ENCODE assay signal across 26 cellular contexts in the genomic region with DNA sequence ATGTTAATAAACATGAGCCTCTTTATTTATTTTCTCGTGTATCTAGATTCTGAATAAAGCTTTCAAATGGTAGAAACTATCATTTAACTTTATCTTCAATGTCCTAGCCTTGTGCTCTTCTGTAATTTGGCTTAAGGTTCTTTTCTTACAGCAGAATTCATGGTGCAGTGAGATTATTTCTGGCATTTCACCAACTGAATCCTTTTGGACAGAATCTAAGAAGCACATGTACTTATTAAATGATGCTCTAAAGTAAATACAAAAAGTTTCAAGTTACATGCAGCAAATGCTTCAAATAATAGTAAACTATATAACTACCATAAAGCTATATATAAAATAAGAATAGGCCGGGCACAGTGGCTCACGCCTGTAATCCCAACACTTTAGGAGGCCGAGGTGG.
"Had no signal": no experiment of that assay in that cellular context is flagged by ENCODE, and none has a peak within 500 bp of the region (broad histone marks: within the 10 kb centered on the region; RNA-seq: fewer than 3 reads in every experiment).

No MANE protein-coding gene starts in this region.

- DNase-seq: islet precursor cell; left ventricle myocardium inferior; mesendoderm; naive B cell; natural killer cell; nephron progenitor cell; occipital lobe; stimulated activated CD4-positive, alpha-beta T cell treated with anti-CD3 and anti-CD28 coated beads, Interleukin-12 subunit alpha, Interleukin-12 subunit beta, amount 100 ng/mL, for 4 hours; stimulated activated CD4-positive, alpha-beta T cell treated with anti-CD3 and anti-CD28 coated beads, Interleukin-15, amount 100 ng/mL, for 24 hours; stimulated activated CD4-positive, alpha-beta T cell treated with anti-CD3 and anti-CD28 coated beads, Interleukin-2, amount 100 ng/mL, for 24 hours; stimulated activated CD4-positive, alpha-beta T cell treated with anti-CD3 and anti-CD28 coated beads, Interleukin-4, amount 100 ng/mL, for 1 hour; stimulated activated naive B cell treated with anti-CD40 and anti-IgM and Interleukin-4, amounts not matched to agents 10 μg/mL and 1 μg/mL and 100 μg/mL, for 72 hours; stimulated activated naive CD8-positive, alpha-beta T cell treated with anti-CD3 and anti-CD28 coated beads, Interleukin-15, Interleukin-2, amounts not matched to agents 100 U/mL and 50 U/mL, for 24 hours; stomach; testis; thyroid gland; transverse colon; upper lobe of right lung had no signal

- H3K4me2 ChIP-seq: hepatocyte, neural progenitor cell had no signal

- H3K4me3 ChIP-seq: hepatocyte, left ventricle myocardium inferior, lung, neural progenitor cell, right atrium auricular region, skin epidermis, stomach, testis, thyroid gland, transverse colon, upper lobe of right lung had no signal

- ATAC-seq: natural killer cell; sciatic nerve; stimulated activated naive B cell treated with anti-CD40 and anti-IgM and Interleukin-4, amounts not matched to agents 10 μg/mL and 1 μg/mL and 100 μg/mL, for 72 hours; stimulated activated naive CD8-positive, alpha-beta T cell treated with anti-CD3 and anti-CD28 coated beads, Interleukin-15, Interleukin-2, amounts not matched to agents 100 U/mL and 50 U/mL, for 24 hours; upper lobe of right lung had no signal

- H3K36me3 ChIP-seq: left ventricle myocardium inferior, neural progenitor cell, neutrophil, right atrium auricular region, transverse colon had no signal

- H3K9ac ChIP-seq: neural progenitor cell, parathyroid adenoma had no signal

- H3K9me3 ChIP-seq: left ventricle myocardium inferior, neutrophil, right atrium auricular region, stomach, testis, thyroid gland, transverse colon, upper lobe of right lung had no signal

- H3K27ac ChIP-seq: hepatocyte, left ventricle myocardium inferior, neural progenitor cell, neutrophil, parathyroid adenoma, right atrium auricular region, skin epidermis, stomach, testis, thyroid gland, transverse colon, upper lobe of right lung had no signal

- H2AFZ ChIP-seq: hepatocyte, neural progenitor cell, parathyroid adenoma had no signal

- H3K27me3 ChIP-seq: hepatocyte, neural progenitor cell, neutrophil, right atrium auricular region, stomach, testis, thyroid gland, transverse colon, upper lobe of right lung had no signal

- H3K4me1 ChIP-seq: left ventricle myocardium inferior, neural progenitor cell, parathyroid adenoma, right atrium auricular region, stomach, testis, transverse colon, upper lobe of right lung had no signal
